1 cellular context compared by ENCODE assay signal in genomic region chr16:49468611-49469322, GRCh38.
TF ChIP-seq lines count a peak whose summit lies in the region.

No MANE protein-coding gene starts in this region.

TF ChIP-seq in H1, 55 proteins besides CTCF, POLR2A, EP300 and RAD21 (continued from another document):
- no peak for TF ChIP-seq USF2 (IDR thresholded peaks at IDR 0.05; ENCODE audit: low read length)
- TF ChIP-seq POU5F1 (IDR thresholded peaks at IDR 0.05; ENCODE audit: low read depth, low read length), result no peak
- no peak for TF ChIP-seq SP4 (IDR thresholded peaks at IDR 0.05; ENCODE audit: low read length)
- TF ChIP-seq RXRA (IDR thresholded peaks at IDR 0.05; ENCODE audit: insufficient read depth, low read depth, low read length), result no peak
- TF ChIP-seq CBX5 (IDR thresholded peaks at IDR 0.05; ENCODE audit: low read depth, low read length), result no peak
TF ChIP-seq in H1: peak in this region for 0.
